In the genomic region with DNA sequence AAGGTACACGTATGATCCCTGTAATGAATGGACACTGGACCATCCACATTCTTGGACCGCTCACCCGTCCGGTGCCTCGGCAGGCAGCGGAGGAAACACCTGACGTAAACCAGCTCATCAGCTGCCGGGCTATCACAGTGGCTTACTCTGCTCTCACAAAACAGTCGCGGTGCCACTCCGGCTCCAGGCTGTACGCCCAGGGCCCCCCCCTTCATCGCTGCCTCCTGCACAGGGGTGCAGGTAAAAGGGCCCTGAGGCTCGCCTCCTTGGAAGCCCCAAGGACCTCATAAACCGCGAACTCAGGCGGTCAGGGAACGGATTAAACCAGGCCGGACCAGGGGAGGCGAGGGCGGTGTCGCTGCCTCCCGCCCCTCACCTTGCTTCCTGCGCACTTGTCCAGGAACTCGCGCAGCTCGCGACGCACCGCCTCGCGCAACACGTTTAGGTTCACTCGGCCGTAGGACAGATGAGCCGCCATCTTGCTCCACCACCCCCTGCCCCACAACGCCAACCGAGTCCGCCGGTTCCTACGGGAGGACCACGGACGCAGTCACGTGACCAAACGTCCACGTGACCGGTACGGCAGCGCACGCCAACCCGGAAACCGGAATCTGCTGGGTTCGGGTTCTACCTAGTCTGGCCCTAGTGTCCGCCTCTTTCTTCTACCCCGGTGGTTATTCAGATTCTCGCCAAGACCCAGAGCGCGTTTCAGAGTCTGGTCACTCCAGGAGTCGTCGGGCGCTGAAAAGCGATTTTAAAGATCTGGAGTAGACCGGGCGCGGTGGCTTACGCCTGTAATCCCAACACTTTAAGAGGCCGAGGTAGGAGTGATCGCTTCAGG, we compare ENCODE assay signal across 8 cellular contexts. TPM values are rescaled to one million over a fixed set of nuclear protein-coding genes. Genes with fewer than 3 reads are reported as not detected.
DNase-seq lines count a peak whose midpoint lies in the region; ATAC-seq and TF ChIP-seq lines count a peak whose summit lies in the region.

A gene (minus strand): TSS at position 564 of the 841 bp plus-strand sequence. CDS start 86 bp downstream, at position 478.

- peak within 1 kb of the TSS; percentile 95 for H3K4me3 Mint-ChIP-seq in progenitor cell of endocrine pancreas (ENCODE audit: low read depth)

- H3K9me3 ChIP-seq in upper lobe of right lung: no peaks in the 10 kb centered on the region

- peak within 1 kb of the TSS; percentile 89 for H3K4me3 ChIP-seq in upper lobe of right lung

- H3K4me1 ChIP-seq in upper lobe of right lung: peaks cover 10% of the 10 kb centered on the region

- no peaks in the 10 kb centered on the region for H3K9me3 Mint-ChIP-seq in progenitor cell of endocrine pancreas (ENCODE audit: low read depth)

- peak within 1 kb of the TSS; percentile 100 for H3K27ac Mint-ChIP-seq in progenitor cell of endocrine pancreas

- ATAC-seq in GM18502 (IDR thresholded peaks at IDR 0.05; ENCODE audit: poor library complexity, unreplicated experiment) (peak; percentile 85), HG02943 (IDR thresholded peaks at IDR 0.05; ENCODE audit: low read depth, unreplicated experiment) (peak; percentile 81), left ventricle myocardium superior (peak; percentile 98), upper lobe of right lung (peak; percentile 98)

- H3K36me3 ChIP-seq in upper lobe of right lung: peaks cover 37% of the 10 kb centered on the region

- no peaks in the 10 kb centered on the region for H3K27me3 ChIP-seq in upper lobe of right lung

- TF ChIP-seq CTCF in progenitor cell of endocrine pancreas (IDR thresholded peaks at IDR 0.05; ENCODE audit: unreplicated experiment) (no peak), upper lobe of right lung (IDR thresholded peaks at IDR 0.05) (no peak)

- H3K36me3 Mint-ChIP-seq in progenitor cell of endocrine pancreas (ENCODE audit: insufficient read depth): peaks cover 8% of the 10 kb centered on the region

- intact Hi-C loops in left ventricle myocardium superior (cut with micrococcal nuclease) (no loop called here), upper lobe of right lung (cut with DNase I) (no loop called here)

- H3K27ac ChIP-seq in angular gyrus (ENCODE audit: low read depth, low read length) (peak within 1 kb of the TSS; percentile 95), upper lobe of right lung (peak within 1 kb of the TSS; percentile 94)

- DNase-seq in NCI-H187 treated with DMSO at 0.1 percent for 48 hours (lab: John Stamatoyannopoulos, UW): peak; percentile 90
- DNase-seq in T-helper 2 cell: peak; percentile 84 to 99 (median 89)
- DNase-seq in left ventricle myocardium superior: peak; percentile 98
- DNase-seq in progenitor cell of endocrine pancreas (ENCODE audit: low spot score, unreplicated experiment): peak; percentile 96
- peak; percentile 98 for DNase-seq in upper lobe of right lung

- no peaks in the 10 kb centered on the region for H3K27me3 Mint-ChIP-seq in progenitor cell of endocrine pancreas

- H3K4me1 Mint-ChIP-seq in progenitor cell of endocrine pancreas (ENCODE audit: low read depth): peaks cover 4% of the 10 kb centered on the region

RNA-seq across cellular contexts. Expression of the gene that starts here (rescaled TPM):
- 10.9 TPM for total RNA-seq in left ventricle myocardium superior
- total RNA-seq in progenitor cell of endocrine pancreas: 33.2 and 40.4 TPM in 2 replicates
- 17.7 TPM for total RNA-seq in upper lobe of right lung

Comparison
In these comparisons a context has a peak if more than half of its experiments do, and no peak if none do; other contexts are left out.
1. Peak in every context shown above with its lines: DNase-seq, ATAC-seq, H3K4me3 ChIP-seq and H3K27ac ChIP-seq.